19 cellular contexts compared by ENCODE assay signal in the genomic region with DNA sequence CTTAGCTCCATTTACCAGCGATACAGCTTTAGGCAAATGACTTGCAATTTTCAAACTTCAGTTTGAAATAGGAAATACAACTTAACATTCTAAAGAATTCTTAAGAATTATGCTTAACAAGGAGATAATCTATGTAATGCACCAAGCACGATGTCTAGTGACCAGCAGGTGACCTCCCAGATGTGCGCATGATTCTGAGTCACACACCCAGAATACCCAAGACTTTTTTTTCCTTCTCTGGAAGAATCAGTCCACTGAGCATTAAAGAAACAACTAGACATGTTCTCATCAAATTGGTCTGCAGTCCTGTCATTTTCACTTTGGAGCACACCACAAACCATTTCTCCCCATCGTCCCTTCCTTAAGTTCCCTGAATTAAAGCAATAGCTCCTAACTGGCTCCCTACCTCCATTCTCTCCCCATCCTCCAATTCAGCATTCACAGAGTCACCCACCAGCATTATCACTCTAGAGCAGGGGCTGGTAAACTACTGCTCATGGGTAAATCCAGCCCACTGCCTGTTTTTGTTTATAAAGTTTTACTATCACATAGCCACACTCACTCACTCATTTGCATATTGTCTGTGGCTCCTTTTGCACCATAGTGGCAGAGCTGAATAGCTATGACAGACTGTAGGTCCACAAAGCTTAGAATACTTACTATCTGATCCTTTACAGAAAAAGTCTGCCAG. TPM values are rescaled to one million over a fixed set of nuclear protein-coding genes. Genes with fewer than 3 reads are reported as not detected.
DNase-seq lines count a peak whose midpoint lies in the region; ATAC-seq, FAIRE-seq and TF ChIP-seq lines count a peak whose summit lies in the region.
"Had no signal": no experiment of that assay in that cellular context is flagged by ENCODE, and none has a peak within 500 bp of the region (broad histone marks: within the 10 kb centered on the region; RNA-seq: fewer than 3 reads in every experiment).

No MANE protein-coding gene starts in this region.

- H2BK5ac ChIP-seq in mesenchymal stem cell (ENCODE audit: low read depth, low read length, poor library complexity, severe bottlenecking) = peak overlapping the region; percentile 46

- H3K27me3 Mint-ChIP-seq in Caco-2 (ENCODE audit: insufficient read depth, unreplicated experiment) = peaks cover 10% of the 10 kb centered on the region

- H3K9me3 Mint-ChIP-seq in Caco-2 (ENCODE audit: unreplicated experiment) = peaks cover 3% of the 10 kb centered on the region
- H3K9me3 Mint-ChIP-seq: GM23338 had no signal

- no peak overlapping the region for H2BK15ac ChIP-seq in mesenchymal stem cell (ENCODE audit: low read depth, poor library complexity, severe bottlenecking)

- H3K14ac ChIP-seq in mesenchymal stem cell (ENCODE audit: low read length in 2 of 2) = no peak overlapping the region

- H3K18ac ChIP-seq in mesenchymal stem cell (ENCODE audit: low read depth in 1 of 2, low read length in 2 of 2) = no peak overlapping the region

- H3K36me3 ChIP-seq in mesenchymal stem cell (ENCODE audit: control insufficient read depth in 1 of 2, insufficient read depth in 2 of 2, low read depth in 1 of 2, low read length in 2 of 2) (peaks cover 9 to 12% of the 10 kb centered on the region in 2 experiments), Caco-2 (ENCODE audit: control insufficient read depth, insufficient read depth, low read length) (no peaks in the 10 kb centered on the region)
- H3K36me3 ChIP-seq: ovary, tibial nerve had no signal

- no peak overlapping the region for H3K23ac ChIP-seq in mesenchymal stem cell (ENCODE audit: low read length in 2 of 2)

- H3K27ac Mint-ChIP-seq in Caco-2 (ENCODE audit: unreplicated experiment) = no peak overlapping the region
- H3K27ac Mint-ChIP-seq: GM23338, memory B cell had no signal

- H4K91ac ChIP-seq in mesenchymal stem cell (ENCODE audit: low read length) = no peak overlapping the region

- no peak overlapping the region for H2BK120ac ChIP-seq in mesenchymal stem cell (ENCODE audit: low read depth, low read length)

- peak overlapping the region; percentile 79 for H3K27ac ChIP-seq in mesenchymal stem cell (ENCODE audit: low read length, poor library complexity, severe bottlenecking)
- H3K27ac ChIP-seq: ovary, tibial nerve had no signal

- no peak overlapping the region for H3K4me2 ChIP-seq in mesenchymal stem cell (ENCODE audit: low read length, poor library complexity, severe bottlenecking)
- H3K4me2 ChIP-seq: GM23338 had no signal

- no peak overlapping the region for H3K4ac ChIP-seq in mesenchymal stem cell (ENCODE audit: low read depth in 1 of 2, low read length in 2 of 2)

- H3K4me3 ChIP-seq in AG09309 (ENCODE audit: control insufficient read depth, low read depth, low read length) = no peak overlapping the region
- no peak overlapping the region for H3K4me3 ChIP-seq in choroid plexus epithelial cell (ENCODE audit: low read depth, low read length)
- H3K4me3 ChIP-seq in mesenchymal stem cell (ENCODE audit: insufficient read depth in 1 of 2, low read depth in 1 of 2, low read length in 2 of 2) = no peak overlapping the region
- no peak overlapping the region for H3K4me3 ChIP-seq in Caco-2 (ENCODE audit: low read depth, low read length)
- H3K4me3 ChIP-seq: GM23338, ovary, tibial nerve had no signal

- H3K9me3 ChIP-seq in mesenchymal stem cell (ENCODE audit: control insufficient read depth, low read length) (no peaks in the 10 kb centered on the region), Caco-2 (no peaks in the 10 kb centered on the region)
- H3K9me3 ChIP-seq: ovary, tibial nerve had no signal

- intact Hi-C loops in Caco-2 (cut with micrococcal nuclease; ENCODE audit: unreplicated experiment) = no loop called here

- no peak overlapping the region for H2BK12ac ChIP-seq in mesenchymal stem cell (ENCODE audit: low read length in 2 of 2)

- POLR2A ChIA-PET in Caco-2 (lab: Charles Lee) = no interaction called here

- H3K4me3 Mint-ChIP-seq in Caco-2 (ENCODE audit: unreplicated experiment) = no peak overlapping the region
- H3K4me3 Mint-ChIP-seq: GM23338, memory B cell had no signal

- no peak overlapping the region for H4K8ac ChIP-seq in mesenchymal stem cell (ENCODE audit: low read length)

- WGBS in mesenchymal stem cell = 66% methylated on average over 3 of the region's 4 CpGs

- CTCF ChIA-PET in Caco-2 (lab: Charles Lee) = no interaction called here

- H3K27me3 ChIP-seq in mesenchymal stem cell (ENCODE audit: control insufficient read depth in 1 of 2, insufficient read depth in 1 of 2, low read length in 2 of 2) (no peaks in the 10 kb centered on the region), Caco-2 (replicated peaks; ENCODE audit: control insufficient read depth, insufficient read depth, low read length) (no peaks in the 10 kb centered on the region; the same call in 1 of the 2 replicates)
- H3K27me3 ChIP-seq: ovary, tibial nerve had no signal

- H2AFZ ChIP-seq in mesenchymal stem cell (ENCODE audit: low read depth, low read length) = no peak overlapping the region
- H2AFZ ChIP-seq: GM23338 had no signal

- DNase-seq in AG09309 (ENCODE audit: low read depth) (peak; percentile 46), LHCN-M2 (ENCODE audit: low read depth) (peak; percentile 28), choroid plexus epithelial cell (ENCODE audit: low read depth) (peak; percentile 96), mesenchymal stem cell (peak; percentile 76), urothelium cell line (ENCODE audit: low spot score) (no peak), Caco-2 (no peak), NCI-H2171 (lab: John Stamatoyannopoulos, UW) (no peak)
- DNase-seq: activated naive CD4-positive, alpha-beta T cell treated with Interleukin-2 at 50 U/mL for 16 hours; AML-193; central memory CD4-positive, alpha-beta T cell; NCI-H2171 treated with DMSO at 0.1 percent for 48 hours; NK-92 treated with Interleukin-12 subunit alpha and Interleukin-12 subunit beta, amount 100 ng/mL, for 24 hours; ovary had no signal

- peaks cover 20% of the 10 kb centered on the region for H3K79me1 ChIP-seq in mesenchymal stem cell (replicated peaks; ENCODE audit: low read length, poor library complexity, severe bottlenecking)

- H3K9ac ChIP-seq in mesenchymal stem cell (ENCODE audit: low read length) = peak overlapping the region; percentile 60

- no peaks in the 10 kb centered on the region for H3K4me1 Mint-ChIP-seq in Caco-2 (ENCODE audit: low read depth, unreplicated experiment)
- H3K4me1 Mint-ChIP-seq: memory B cell had no signal

- H3K36me3 Mint-ChIP-seq in Caco-2 (ENCODE audit: insufficient read depth, unreplicated experiment) = no peaks in the 10 kb centered on the region
- H3K36me3 Mint-ChIP-seq: memory B cell had no signal

- peaks cover 16% of the 10 kb centered on the region for H3K4me1 ChIP-seq in mesenchymal stem cell (ENCODE audit: control insufficient read depth, insufficient read depth, low read depth, low read length)
- 0 out of 2 replicates have a peak, but pooled peaks cover 6% of the 10 kb centered on the region for H3K4me1 ChIP-seq in Caco-2
- H3K4me1 ChIP-seq: tibial nerve had no signal

- no peak for FAIRE-seq in urothelium cell line (lab: Jason Lieb, UNC)
- FAIRE-seq: GM19239 had no signal

- TF ChIP-seq CTCF in AG09309 (IDR thresholded peaks at IDR 0.05; ENCODE audit: control insufficient read depth, insufficient read depth, low read depth, low read length, missing control alignments) (no peak), choroid plexus epithelial cell (conservative IDR thresholded peaks at IDR 0.05; ENCODE audit: low read depth, low read length) (no peak), Caco-2 (IDR thresholded peaks at IDR 0.05; ENCODE audit: insufficient read depth in 1 of 2, low read depth in 1 of 2, low read length in 1 of 2, severe bottlenecking in 1 of 2, unreplicated experiment in 1 of 2) (no peak)

- no peak for ATAC-seq in HG03097 (IDR thresholded peaks at IDR 0.05; ENCODE audit: low FRiP score, unreplicated experiment)
- ATAC-seq: GM23338 had no signal

- H2AK5ac ChIP-seq in mesenchymal stem cell (ENCODE audit: low read length, severe bottlenecking) = peak overlapping the region; percentile 33

- BruUV-seq in Caco-2 (replicated peaks; lab: Mats Ljungman, UMichigan) = no TSS peak

RNA-seq across cellular contexts. Expression of gene EVA1A, which starts 13.2 kb away (rescaled TPM):
- total RNA-seq in LHCN-M2 (2014; rRNA removed) = 21.4 and 29.0 TPM in 2 replicates
- 41.9 TPM for polyA plus RNA-seq in LHCN-M2 (2012)
- 27.8 TPM for polyA plus RNA-seq in mesenchymal stem cell (2013, experiment 1 of 2)
- polyA plus RNA-seq in mesenchymal stem cell (2013, experiment 2 of 2) = 27.9 TPM
- 0.25 and 0.53 TPM in 2 replicates for total RNA-seq in Caco-2 (2022)
- total RNA-seq: activated CD8-positive, alpha-beta memory T cell treated with anti-CD3 and anti-CD28 coated beads for 36 hours had no signal

Comparison
In these comparisons a context has a peak if more than half of its experiments do, and no peak if none do; other contexts are left out.
1. DNase-seq: peak in AG09309 (single experiment), LHCN-M2 (single experiment), choroid plexus epithelial cell (single experiment) and mesenchymal stem cell (single experiment); none in urothelium cell line (single experiment), Caco-2 (0 of 2) and NCI-H2171 (single experiment).
2. RNA of gene EVA1A, which starts 13.2 kb away (total RNA-seq): 21.4 to 29.0 TPM in LHCN-M2; 0.25 to 0.53 TPM in Caco-2; every median in the first group is over 10 times any median in the second.